In genomic region chr11:109547356-109548027, GRCh38 we compare ENCODE assay signal across 13 cellular contexts.
DNase-seq lines count a peak whose midpoint lies in the region; ATAC-seq, FAIRE-seq and TF ChIP-seq lines count a peak whose summit lies in the region.
"Had no signal": no experiment of that assay in that cellular context is flagged by ENCODE, and none has a peak within 500 bp of the region (broad histone marks: within the 10 kb centered on the region; RNA-seq: fewer than 3 reads in every experiment).

No MANE protein-coding gene starts in this region.

- no peak overlapping the region for H4K8ac ChIP-seq in mesenchymal stem cell (ENCODE audit: low read length)

- peak overlapping the region; percentile 98 for H2AK5ac ChIP-seq in mesenchymal stem cell (ENCODE audit: low read length, severe bottlenecking)

- no peak overlapping the region for H4K91ac ChIP-seq in mesenchymal stem cell (ENCODE audit: low read length)

- H2BK12ac ChIP-seq in mesenchymal stem cell (ENCODE audit: low read length in 2 of 2): peak overlapping the region in 1 of 2 experiments; percentile 66

- H3K4me2 ChIP-seq in mesenchymal stem cell (ENCODE audit: low read length, poor library complexity, severe bottlenecking): no peak overlapping the region
- H3K4me2 ChIP-seq: BLaER1 treated with 17β-estradiol and CSF1 and Interleukin-3, amounts not matched to agents 10 nM and 100 nM had no signal

- FAIRE-seq in bronchial epithelial cell (lab: Jason Lieb, UNC): no peak

- ATAC-seq in HG03354 (IDR thresholded peaks at IDR 0.05; ENCODE audit: poor library complexity, severe bottlenecking, unreplicated experiment): no peak
- ATAC-seq: activated naive CD8-positive, alpha-beta T cell treated with anti-CD3 and anti-CD28 coated beads, Interleukin-2, amount 50 U/mL, for 24 hours; right lobe of liver had no signal

- DNase-seq in AG08396 (ENCODE audit: low spot score) (peak; percentile 12), LHCN-M2 (ENCODE audit: low read depth) (peak; percentile 86), bronchial epithelial cell (ENCODE audit: low read depth) (peak; percentile 41), mesenchymal stem cell (peak; percentile 56), NOMO-1 treated with DMSO at 0.1 percent for 48 hours (lab: John Stamatoyannopoulos, UW; ENCODE audit: unreplicated experiment) (no peak), NCI-H2107 (lab: John Stamatoyannopoulos, UW) (no peak), KG1 (lab: John Stamatoyannopoulos, UW) (no peak)
- DNase-seq: activated naive CD8-positive, alpha-beta T cell treated with anti-CD3 and anti-CD28 coated beads, Interleukin-2, amount 50 U/mL, for 24 hours; NCI-H187; right lobe of liver; T-helper 2 cell had no signal

- H3K4ac ChIP-seq in mesenchymal stem cell (ENCODE audit: low read depth in 1 of 2, low read length in 2 of 2): peak overlapping the region in 1 of 2 experiments; percentile 64

- no peak overlapping the region for H3K23ac ChIP-seq in mesenchymal stem cell (ENCODE audit: low read length in 2 of 2)

- WGBS in mesenchymal stem cell: 30% methylated on average over 3 of the region's 6 CpGs

- peak overlapping the region; percentile 80 for H2BK5ac ChIP-seq in mesenchymal stem cell (ENCODE audit: low read depth, low read length, poor library complexity, severe bottlenecking)

- H3K4me3 ChIP-seq in bronchial epithelial cell (ENCODE audit: low read depth, low read length): no peak overlapping the region
- no peak overlapping the region for H3K4me3 ChIP-seq in mesenchymal stem cell (ENCODE audit: insufficient read depth in 1 of 2, low read depth in 1 of 2, low read length in 2 of 2)
- H3K4me3 ChIP-seq: BLaER1 treated with 17β-estradiol and CSF1 and Interleukin-3, amounts not matched to agents 10 nM and 100 nM; right lobe of liver had no signal

- TF ChIP-seq CTCF in bronchial epithelial cell (IDR thresholded peaks at IDR 0.05; ENCODE audit: insufficient read depth, low read length, severe bottlenecking): no peak

- no peaks in the 10 kb centered on the region for H3K79me1 ChIP-seq in mesenchymal stem cell (replicated peaks; ENCODE audit: low read length, poor library complexity, severe bottlenecking)

- H2BK15ac ChIP-seq in mesenchymal stem cell (ENCODE audit: low read depth, poor library complexity, severe bottlenecking): no peak overlapping the region

- H3K18ac ChIP-seq in mesenchymal stem cell (ENCODE audit: low read depth in 1 of 2, low read length in 2 of 2): peak overlapping the region in 1 of 2 experiments; percentile 43

- no peak overlapping the region for H2BK120ac ChIP-seq in mesenchymal stem cell (ENCODE audit: low read depth, low read length)

- H3K27me3 ChIP-seq in bronchial epithelial cell (ENCODE audit: control insufficient read depth, insufficient read depth, low read length) (no peaks in the 10 kb centered on the region), mesenchymal stem cell (ENCODE audit: control insufficient read depth in 1 of 2, insufficient read depth in 1 of 2, low read length in 2 of 2) (no peaks in the 10 kb centered on the region)
- H3K27me3 ChIP-seq: BLaER1 treated with 17β-estradiol and CSF1 and Interleukin-3, amounts not matched to agents 10 nM and 100 nM; right lobe of liver had no signal

- peak overlapping the region; percentile 94 for H3K27ac ChIP-seq in mesenchymal stem cell (ENCODE audit: low read length, poor library complexity, severe bottlenecking)
- H3K27ac ChIP-seq: BLaER1 treated with 17β-estradiol and CSF1 and Interleukin-3, amounts not matched to agents 10 nM and 100 nM; right lobe of liver had no signal

- H3K36me3 ChIP-seq in bronchial epithelial cell (ENCODE audit: control insufficient read depth, insufficient read depth, low read length) (no peaks in the 10 kb centered on the region), mesenchymal stem cell (ENCODE audit: control insufficient read depth in 1 of 2, insufficient read depth in 2 of 2, low read depth in 1 of 2, low read length in 2 of 2) (no peaks in the 10 kb centered on the region)
- H3K36me3 ChIP-seq: BLaER1 treated with 17β-estradiol and CSF1 and Interleukin-3, amounts not matched to agents 10 nM and 100 nM; right lobe of liver had no signal

- no peak overlapping the region for H2AFZ ChIP-seq in mesenchymal stem cell (ENCODE audit: low read depth, low read length)

- no peaks in the 10 kb centered on the region for H3K9me3 ChIP-seq in mesenchymal stem cell (ENCODE audit: control insufficient read depth, low read length)
- H3K9me3 ChIP-seq: BLaER1 treated with 17β-estradiol and CSF1 and Interleukin-3, amounts not matched to agents 10 nM and 100 nM; right lobe of liver had no signal

- H3K4me1 ChIP-seq in mesenchymal stem cell (ENCODE audit: control insufficient read depth, insufficient read depth, low read depth, low read length): peaks cover 2% of the 10 kb centered on the region
- H3K4me1 ChIP-seq: BLaER1 treated with 17β-estradiol and CSF1 and Interleukin-3, amounts not matched to agents 10 nM and 100 nM; right lobe of liver had no signal

- H3K14ac ChIP-seq in mesenchymal stem cell (ENCODE audit: low read length in 2 of 2): no peak overlapping the region

- peak overlapping the region; percentile 57 for H3K9ac ChIP-seq in mesenchymal stem cell (ENCODE audit: low read length)
- H3K9ac ChIP-seq: BLaER1 treated with 17β-estradiol and CSF1 and Interleukin-3, amounts not matched to agents 10 nM and 100 nM had no signal

Comparison
In these comparisons a context has a peak if more than half of its experiments do, and no peak if none do; other contexts are left out.
1. DNase-seq: peak in AG08396 (single experiment), LHCN-M2 (single experiment), bronchial epithelial cell (single experiment) and mesenchymal stem cell (single experiment); none in NOMO-1 treated with DMSO at 0.1 percent for 48 hours (single experiment), NCI-H2107 (single experiment) and KG1 (single experiment).